23 cellular contexts compared by ENCODE assay signal in genomic region chr6:68139130-68139529, GRCh38.
DNase-seq lines count a peak whose midpoint lies in the region; TF ChIP-seq lines count a peak whose summit lies in the region.
"Had no signal": no experiment of that assay in that cellular context is flagged by ENCODE, and none has a peak within 500 bp of the region (broad histone marks: within the 10 kb centered on the region; RNA-seq: fewer than 3 reads in every experiment).

No MANE protein-coding gene starts in this region.

- H3K27ac ChIP-seq in thyroid gland = no peak overlapping the region
- H3K27ac ChIP-seq: ascending aorta, cardiac muscle cell, colonic mucosa, heart left ventricle, Peyer's patch, right lobe of liver, SJCRH30, transverse colon had no signal

- no peaks in the 10 kb centered on the region for H3K9me3 ChIP-seq in thyroid gland
- H3K9me3 ChIP-seq: ascending aorta, colonic mucosa, Peyer's patch, right lobe of liver, SJCRH30, transverse colon had no signal

- DNase-seq in COLO668 (lab: John Stamatoyannopoulos, UW; ENCODE audit: unreplicated experiment) (peak; percentile 7), H7 (peak; percentile 13), NCI-H774 (lab: John Stamatoyannopoulos, UW) (peak; percentile 16), iPS-NIHi11 (ENCODE audit: low spot score) (peak; percentile 52), NOMO-1 treated with dmso at 0.1 percent for 144 hours (lab: John Stamatoyannopoulos, UW; ENCODE audit: unreplicated experiment) (no peak), H4 (ENCODE audit: low spot score) (no peak), thyroid gland (no peak)
- DNase-seq: activated CD4-positive, alpha-beta T cell treated with anti-CD3 and anti-CD28 coated beads, Interleukin-2, amount 10 ng/mL, durations not matched to agents 7 days and 5 days; activated gamma-delta T cell; activated naive CD8-positive, alpha-beta T cell treated with anti-CD3 and anti-CD28 coated beads, Interleukin-2, amount 10 ng/mL, durations not matched to agents 7 days and 5 days; activated T-cell treated with anti-CD3 and anti-CD28 coated beads, Interleukin-2, amount 50 U/mL, for 24 hours; colonic mucosa; effector memory CD8-positive, alpha-beta T cell; heart left ventricle; NCI-H1930; NCI-H446; Peyer's patch; right lobe of liver; SJCRH30; stimulated activated CD4-positive, alpha-beta T cell treated with anti-CD3 and anti-CD28 coated beads, Interleukin-2, amount 100 ng/mL, for 48 hours; transverse colon had no signal

- no peaks in the 10 kb centered on the region for H3K36me3 ChIP-seq in H7 (replicated peaks; ENCODE audit: control insufficient read depth, insufficient read depth, low read length)
- no peaks in the 10 kb centered on the region for H3K36me3 ChIP-seq in thyroid gland
- H3K36me3 ChIP-seq: ascending aorta, cardiac muscle cell, colonic mucosa, heart left ventricle, Peyer's patch, right lobe of liver, SJCRH30, transverse colon had no signal

- no peaks in the 10 kb centered on the region for H3K4me1 ChIP-seq in thyroid gland
- H3K4me1 ChIP-seq: ascending aorta, colonic mucosa, heart left ventricle, Peyer's patch, right lobe of liver, SJCRH30, transverse colon had no signal

- H3K4me3 ChIP-seq in H7 (ENCODE audit: insufficient read depth, low read depth, low read length) = no peak overlapping the region
- no peak overlapping the region for H3K4me3 ChIP-seq in thyroid gland (replicated peaks in 1 of 3)
- H3K4me3 ChIP-seq: ascending aorta, cardiac muscle cell, colonic mucosa, heart left ventricle, Peyer's patch, right lobe of liver, SJCRH30, transverse colon had no signal

- intact Hi-C loops in thyroid gland (cut with DNase I) = no loop called here

- WGBS in thyroid gland, 2 donors = 24 to 43% methylated on average over 1 of the region's 1 CpG

- no peak for TF ChIP-seq CTCF in thyroid gland (IDR thresholded peaks at IDR 0.05)

- no peak for TF ChIP-seq POLR2A in thyroid gland (IDR thresholded peaks at IDR 0.05)

- H3K27me3 ChIP-seq in H7 (ENCODE audit: control insufficient read depth, insufficient read depth, low read length) (no peaks in the 10 kb centered on the region), thyroid gland (no peaks in the 10 kb centered on the region)
- H3K27me3 ChIP-seq: ascending aorta, cardiac muscle cell, colonic mucosa, heart left ventricle, Peyer's patch, right lobe of liver, SJCRH30, transverse colon had no signal

Comparison
In these comparisons a context has a peak if more than half of its experiments do, and no peak if none do; other contexts are left out.
1. DNase-seq: peak in COLO668 (single experiment), H7 (single experiment), NCI-H774 (single experiment) and iPS-NIHi11 (single experiment); none in NOMO-1 treated with dmso at 0.1 percent for 144 hours (single experiment), H4 (single experiment) and thyroid gland (0 of 2).